8 cellular contexts compared by ENCODE assay signal in the genomic region with DNA sequence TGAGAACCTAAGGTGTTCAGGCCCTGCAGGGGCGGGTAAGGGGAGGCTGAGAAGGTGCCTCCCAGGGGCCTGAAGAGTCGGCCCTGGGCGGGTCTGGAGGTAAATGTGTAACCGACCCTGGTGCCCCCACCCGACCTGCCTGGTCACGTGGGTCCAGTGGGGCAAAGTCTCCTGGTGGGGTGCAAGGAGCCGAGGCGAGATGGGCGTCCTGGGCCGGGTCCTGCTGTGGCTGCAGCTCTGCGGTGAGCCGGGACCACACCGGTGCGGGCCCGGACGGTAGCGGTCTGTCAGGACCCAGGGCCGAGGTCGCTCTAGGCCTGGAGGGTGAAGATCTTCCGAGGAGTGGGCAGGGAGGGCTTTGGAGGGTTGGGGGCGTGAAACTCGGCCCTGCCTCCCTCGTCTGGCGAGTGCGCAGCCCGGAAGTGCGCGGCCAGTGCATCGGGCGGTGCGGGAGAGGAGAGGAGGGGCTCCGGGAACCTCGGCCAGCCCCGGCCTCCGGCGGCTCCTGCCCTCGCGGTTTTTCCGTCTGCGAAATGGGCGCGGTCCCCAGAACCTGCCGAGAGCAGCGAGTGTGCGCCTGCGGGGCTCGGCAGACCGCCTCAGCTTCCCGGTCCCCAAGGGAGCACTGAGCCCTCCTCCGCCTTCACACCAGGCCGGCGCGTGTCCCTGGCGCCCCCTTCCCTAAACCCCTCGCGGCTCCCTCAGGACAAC. TPM values are rescaled to one million over a fixed set of nuclear protein-coding genes. Genes with fewer than 3 reads are reported as not detected.
A peak's percentile ranks its signal among the peaks of the same experiment; 100 is the strongest.
DNase-seq lines count a peak whose midpoint lies in the region; ATAC-seq and TF ChIP-seq lines count a peak whose summit lies in the region.

A gene (plus strand): TSS at position 174 of the 711 bp plus-strand sequence. CDS start 26 bp downstream, at position 200.

- H3K27ac Mint-ChIP-seq in GM23338: no peak within 1 kb of the TSS
- H3K27ac Mint-ChIP-seq in chondrocyte (ENCODE audit: unreplicated experiment): no peak within 1 kb of the TSS

- H3K36me3 ChIP-seq in GM23338 (ENCODE audit: insufficient read depth) (no peaks in the 10 kb centered on the region), lung (ENCODE audit: control insufficient read depth in 2 of 2, insufficient read depth in 2 of 2, low read length in 2 of 2) (no peaks in the 10 kb centered on the region)

- POLR2A ChIA-PET in AG04450 (lab: Yijun Ruan, JAX): no interaction called here

- H3K36me3 Mint-ChIP-seq in GM23338 (ENCODE audit: low read depth): no peaks in the 10 kb centered on the region
- no peaks in the 10 kb centered on the region for H3K36me3 Mint-ChIP-seq in chondrocyte (ENCODE audit: low read depth)

- TF ChIP-seq CTCF in AG04450 (IDR thresholded peaks at IDR 0.05; ENCODE audit: low read depth, low read length) (no peak), GM23338 (conservative IDR thresholded peaks at IDR 0.05; ENCODE audit: low read depth in 2 of 2) (no peak), chondrocyte (IDR thresholded peaks at IDR 0.05) (no peak), lung (IDR thresholded peaks at IDR 0.05; ENCODE audit: control extremely low read depth, extremely low read depth) (no peak)

- H4K20me1 ChIP-seq in GM23338 (replicated peaks; ENCODE audit: insufficient read depth): no peaks in the 10 kb centered on the region; the same call in 1 of the 2 replicates

- H3K9me3 Mint-ChIP-seq in GM23338 (no peaks in the 10 kb centered on the region), chondrocyte (ENCODE audit: low read depth) (no peaks in the 10 kb centered on the region)

- H3K27ac ChIP-seq in AG04450 (ENCODE audit: low read depth, low read length) (no peak within 1 kb of the TSS), GM23338 (ENCODE audit: low read depth) (no peak within 1 kb of the TSS), lung (ENCODE audit: low read depth in 1 of 2, low read length in 1 of 2) (no peak within 1 kb of the TSS)

- peak within 1 kb of the TSS; percentile 96 for H3K4me2 ChIP-seq in GM23338

- no peaks in the 10 kb centered on the region for H3K79me2 ChIP-seq in GM23338 (replicated peaks; ENCODE audit: insufficient read depth)

- H3K4me3 Mint-ChIP-seq in GM23338: peak within 1 kb of the TSS; percentile 63
- no peak within 1 kb of the TSS for H3K4me3 Mint-ChIP-seq in chondrocyte (ENCODE audit: unreplicated experiment)

- H3K4me1 ChIP-seq in GM23338 (ENCODE audit: insufficient read depth) (peaks cover 8% of the 10 kb centered on the region), lung (ENCODE audit: control insufficient read depth in 2 of 2, insufficient read depth in 2 of 2, low read length in 2 of 2) (peaks cover 0 to 5% of the 10 kb centered on the region in 2 donors)

- H3K27me3 Mint-ChIP-seq in GM23338 (ENCODE audit: insufficient read depth, low read depth, poor library complexity) (peaks cover 33% of the 10 kb centered on the region), chondrocyte (ENCODE audit: low read depth) (no peaks in the 10 kb centered on the region)

- H3K9me2 ChIP-seq in GM23338 (ENCODE audit: insufficient read depth): peaks cover 13% of the 10 kb centered on the region

- peak within 1 kb of the TSS; percentile 31 for H3K4me3 ChIP-seq in AG04450 (ENCODE audit: low read depth, low read length)
- H3K4me3 ChIP-seq in GM23338: peak within 1 kb of the TSS; percentile 66
- H3K4me3 ChIP-seq in lung: no peak within 1 kb of the TSS

- H2AFZ ChIP-seq in GM23338: peak within 1 kb of the TSS; percentile 91

- H3F3A ChIP-seq in GM23338 (replicated peaks; ENCODE audit: low read depth): peaks cover 10% of the 10 kb centered on the region

- DNase-seq in AG04450 (ENCODE audit: low read depth, low spot score) (no peak), GM23338 (ENCODE audit: low spot score) (peak; percentile 79), chondrocyte (ENCODE audit: low spot score) (peak; percentile 85), lung (ENCODE audit: low spot score) (no peak), EL (no peak)
- no peak for DNase-seq in NK-92 treated with Interleukin-12 subunit alpha and Interleukin-12 subunit beta, amount 100 ng/mL, for 24 hours (lab: John Stamatoyannopoulos, UW)

- 9 to 12% methylated on average over 52 to 56 of the region's 56 CpGs for WGBS in lung, 2 donors

- CTCF ChIA-PET in AG04450 (lab: Charles Lee): interaction anchor here (1.5 kb wide), 1 partner anchor 228 kb away, joined by 4 read pairs; no protein-coding TSS in a partner anchor

- H3K27me3 ChIP-seq in AG04450 (ENCODE audit: control insufficient read depth, insufficient read depth, low read length) (peaks cover 49% of the 10 kb centered on the region), GM23338 (ENCODE audit: insufficient read depth) (peaks cover 69% of the 10 kb centered on the region), lung (ENCODE audit: control insufficient read depth, insufficient read depth) (no peaks in the 10 kb centered on the region)

- H3K9me3 ChIP-seq in AG04450 (ENCODE audit: control insufficient read depth, insufficient read depth, low read length) (peaks cover 3% of the 10 kb centered on the region; the same call in 1 of the 2 replicates), lung (ENCODE audit: control insufficient read depth in 2 of 2, insufficient read depth in 1 of 2, low read length in 1 of 2) (no peaks in the 10 kb centered on the region)

- ATAC-seq in GM23338 (peak; percentile 32), lung (ENCODE audit: insufficient read depth, low FRiP score) (no peak), GM21423 (IDR thresholded peaks at IDR 0.05; ENCODE audit: unreplicated experiment) (no peak), GM19023 (IDR thresholded peaks at IDR 0.05; ENCODE audit: unreplicated experiment) (no peak)

- H3K4me1 Mint-ChIP-seq in GM23338 (peaks cover 12% of the 10 kb centered on the region), chondrocyte (ENCODE audit: low read depth) (no peaks in the 10 kb centered on the region)

TF ChIP-seq in GM23338, 12 proteins besides CTCF, POLR2A, EP300 and RAD21 (continues in another document):
- TF ChIP-seq, protein P1, sequence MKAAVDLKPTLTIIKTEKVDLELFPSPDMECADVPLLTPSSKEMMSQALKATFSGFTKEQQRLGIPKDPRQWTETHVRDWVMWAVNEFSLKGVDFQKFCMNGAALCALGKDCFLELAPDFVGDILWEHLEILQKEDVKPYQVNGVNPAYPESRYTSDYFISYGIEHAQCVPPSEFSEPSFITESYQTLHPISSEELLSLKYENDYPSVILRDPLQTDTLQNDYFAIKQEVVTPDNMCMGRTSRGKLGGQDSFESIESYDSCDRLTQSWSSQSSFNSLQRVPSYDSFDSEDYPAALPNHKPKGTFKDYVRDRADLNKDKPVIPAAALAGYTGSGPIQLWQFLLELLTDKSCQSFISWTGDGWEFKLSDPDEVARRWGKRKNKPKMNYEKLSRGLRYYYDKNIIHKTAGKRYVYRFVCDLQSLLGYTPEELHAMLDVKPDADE (IDR thresholded peaks at IDR 0.05): no peak
- TF ChIP-seq EZH2phosphoT487 (IDR thresholded peaks at IDR 0.05; ENCODE audit: unreplicated experiment): no peak
- TF ChIP-seq NANOG (IDR thresholded peaks at IDR 0.05; ENCODE audit: borderline replicate concordance): no peak
- TF ChIP-seq, protein P2, sequence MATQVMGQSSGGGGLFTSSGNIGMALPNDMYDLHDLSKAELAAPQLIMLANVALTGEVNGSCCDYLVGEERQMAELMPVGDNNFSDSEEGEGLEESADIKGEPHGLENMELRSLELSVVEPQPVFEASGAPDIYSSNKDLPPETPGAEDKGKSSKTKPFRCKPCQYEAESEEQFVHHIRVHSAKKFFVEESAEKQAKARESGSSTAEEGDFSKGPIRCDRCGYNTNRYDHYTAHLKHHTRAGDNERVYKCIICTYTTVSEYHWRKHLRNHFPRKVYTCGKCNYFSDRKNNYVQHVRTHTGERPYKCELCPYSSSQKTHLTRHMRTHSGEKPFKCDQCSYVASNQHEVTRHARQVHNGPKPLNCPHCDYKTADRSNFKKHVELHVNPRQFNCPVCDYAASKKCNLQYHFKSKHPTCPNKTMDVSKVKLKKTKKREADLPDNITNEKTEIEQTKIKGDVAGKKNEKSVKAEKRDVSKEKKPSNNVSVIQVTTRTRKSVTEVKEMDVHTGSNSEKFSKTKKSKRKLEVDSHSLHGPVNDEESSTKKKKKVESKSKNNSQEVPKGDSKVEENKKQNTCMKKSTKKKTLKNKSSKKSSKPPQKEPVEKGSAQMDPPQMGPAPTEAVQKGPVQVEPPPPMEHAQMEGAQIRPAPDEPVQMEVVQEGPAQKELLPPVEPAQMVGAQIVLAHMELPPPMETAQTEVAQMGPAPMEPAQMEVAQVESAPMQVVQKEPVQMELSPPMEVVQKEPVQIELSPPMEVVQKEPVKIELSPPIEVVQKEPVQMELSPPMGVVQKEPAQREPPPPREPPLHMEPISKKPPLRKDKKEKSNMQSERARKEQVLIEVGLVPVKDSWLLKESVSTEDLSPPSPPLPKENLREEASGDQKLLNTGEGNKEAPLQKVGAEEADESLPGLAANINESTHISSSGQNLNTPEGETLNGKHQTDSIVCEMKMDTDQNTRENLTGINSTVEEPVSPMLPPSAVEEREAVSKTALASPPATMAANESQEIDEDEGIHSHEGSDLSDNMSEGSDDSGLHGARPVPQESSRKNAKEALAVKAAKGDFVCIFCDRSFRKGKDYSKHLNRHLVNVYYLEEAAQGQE (IDR thresholded peaks at IDR 0.05; ENCODE audit: unreplicated experiment): no peak
- no peak for TF ChIP-seq STAT1 (IDR thresholded peaks at IDR 0.05; ENCODE audit: unreplicated experiment)
- TF ChIP-seq ZNF331 (CRISPR knock-in tag; IDR thresholded peaks at IDR 0.05; ENCODE audit: low read depth): no peak
- no peak for TF ChIP-seq CREB1 (CRISPR knock-in tag; IDR thresholded peaks at IDR 0.05; ENCODE audit: low read depth)
- TF ChIP-seq POLR2AphosphoS5 (IDR thresholded peaks at IDR 0.05; ENCODE audit: low read depth): no peak

RNA-seq across cellular contexts. Expression of the gene that starts here (rescaled TPM):
- 0.06 TPM in 2 replicates for polyA plus RNA-seq in AG04450 (2011; rRNA removed)
- polyA minus RNA-seq in AG04450 (2011; rRNA and poly(A)+ RNA removed): not detected in 2 replicates
- 0.16 and 0.69 TPM in 2 replicates for total RNA-seq in GM23338 (2014; rRNA removed; shearing (Covaris generic))
- 1.2 and 1.6 TPM in 2 replicates for polyA plus RNA-seq in GM23338 (2016; fragmentation: Nextera tagmentation; extraction: Ambion mirVana)
- total RNA-seq in chondrocyte: 0.30 to 0.38 TPM in 2 of 3 replicates, not detected in the other
- 10 to 100 TPM in 1 of 2 donors, under 1 TPM in 1; 0.94 to 24.7 TPM for total RNA-seq in lung
- polyA plus RNA-seq in lung: 10 to 100 TPM; 10.2 to 15.0 TPM

Comparison
In these comparisons a context has a peak if more than half of its experiments do, and no peak if none do; other contexts are left out.
1. Peak in DNase-seq in chondrocyte; RNA of the gene not detected or under 1 TPM.